Comparison of ENCODE assay signal across 11 cellular contexts in genomic region chr5:60883229-60883628, GRCh38. TPM values are rescaled to one million over a fixed set of nuclear protein-coding genes. Genes with fewer than 3 reads are reported as not detected.
DNase-seq lines count a peak whose midpoint lies in the region; ATAC-seq and TF ChIP-seq lines count a peak whose summit lies in the region.
"Had no signal": no experiment of that assay in that cellular context is flagged by ENCODE, and none has a peak within 500 bp of the region (broad histone marks: within the 10 kb centered on the region; RNA-seq: fewer than 3 reads in every experiment).

No MANE protein-coding gene starts in this region.

- H3K9me3 Mint-ChIP-seq in natural killer cell treated with Interleukin-12 subunit alpha and Interleukin-12 subunit beta and Interleukin-15 and Interleukin-18, amount 100 ng/mL, for 72 hours, result peaks cover 15% of the 10 kb centered on the region

- intact Hi-C loops in OCI-LY7 (cut with micrococcal nuclease; ENCODE audit: unreplicated experiment), result no loop called here
- intact Hi-C loops in left ventricle myocardium superior (cut with micrococcal nuclease), result no loop called here

- H3K27me3 Mint-ChIP-seq in natural killer cell treated with Interleukin-12 subunit alpha and Interleukin-12 subunit beta and Interleukin-15 and Interleukin-18, amount 100 ng/mL, for 72 hours, result no peaks in the 10 kb centered on the region
- H3K27me3 Mint-ChIP-seq: naive B cell, T-cell had no signal

- no peaks in the 10 kb centered on the region for H3K36me3 ChIP-seq in OCI-LY7 (ENCODE audit: insufficient read depth, low read length)

- no peaks in the 10 kb centered on the region for H3K9me2 ChIP-seq in OCI-LY7 (ENCODE audit: insufficient read depth, low read length)

- H3K4me3 ChIP-seq in GM12865 (ENCODE audit: low read depth, low read length) (no peak overlapping the region), OCI-LY7 (ENCODE audit: low read depth, low read length, poor library complexity, severe bottlenecking) (no peak overlapping the region), fibroblast of the aortic adventitia (ENCODE audit: low read depth, low read length) (no peak overlapping the region)

- no peaks in the 10 kb centered on the region for H4K20me1 ChIP-seq in OCI-LY7 (ENCODE audit: insufficient read depth, low read length)

- no peaks in the 10 kb centered on the region for H3K9me3 ChIP-seq in OCI-LY7 (ENCODE audit: low read length)

- H3K79me2 ChIP-seq in OCI-LY7 (ENCODE audit: insufficient read depth, low read depth, low read length), result no peaks in the 10 kb centered on the region

- POLR2A ChIA-PET in OCI-LY7 (lab: Charles Lee), result no interaction called here

- no peak overlapping the region for H3K27ac ChIP-seq in OCI-LY7 (ENCODE audit: low read depth, low read length, poor library complexity, severe bottlenecking)

- no peak for ATAC-seq in natural killer cell treated with Interleukin-12 subunit alpha and Interleukin-12 subunit beta and Interleukin-15 and Interleukin-18, amount 100 ng/mL, for 72 hours
- no peak for ATAC-seq in left ventricle myocardium superior
- ATAC-seq: stimulated activated naive CD8-positive, alpha-beta T cell treated with anti-CD3 and anti-CD28 coated beads, Interleukin-15, Interleukin-2, amounts not matched to agents 100 U/mL and 50 U/mL, for 24 hours; T-cell had no signal

- CTCF ChIA-PET in OCI-LY7 (lab: Charles Lee; ENCODE audit: unreplicated experiment), result no interaction called here

- no peaks in the 10 kb centered on the region for H3K4me1 Mint-ChIP-seq in natural killer cell treated with Interleukin-12 subunit alpha and Interleukin-12 subunit beta and Interleukin-15 and Interleukin-18, amount 100 ng/mL, for 72 hours (ENCODE audit: low read depth in 2 of 2)
- H3K4me1 Mint-ChIP-seq: naive B cell, T-cell had no signal

- DNase-seq in A172 (ENCODE audit: low spot score), result peak; percentile 26
- peak; percentile 13 for DNase-seq in GM12865 (ENCODE audit: low read depth)
- DNase-seq in OCI-LY7 (ENCODE audit: low spot score), result peak; percentile 2
- peak; percentile 8 for DNase-seq in fibroblast of the aortic adventitia (ENCODE audit: low read depth)
- no peak for DNase-seq in natural killer cell treated with Interleukin-12 subunit alpha and Interleukin-12 subunit beta and Interleukin-15 and Interleukin-18, amount 100 ng/mL, for 72 hours (ENCODE audit: low spot score)
- DNase-seq in NCI-H82 treated with DMSO at 0.1 percent for 48 hours (lab: John Stamatoyannopoulos, UW; ENCODE audit: unreplicated experiment), result no peak
- DNase-seq in activated gamma-delta T cell treated with Interleukin-2 at 50 U/mL for 16 hours, result no peak
- DNase-seq in left ventricle myocardium superior, result no peak
- DNase-seq: naive B cell; stimulated activated naive CD8-positive, alpha-beta T cell treated with anti-CD3 and anti-CD28 coated beads, Interleukin-15, Interleukin-2, amounts not matched to agents 100 U/mL and 50 U/mL, for 24 hours; T-cell had no signal

- no peak overlapping the region for H3K4me2 ChIP-seq in OCI-LY7 (ENCODE audit: low read length)

- peaks cover 15% of the 10 kb centered on the region for H3K36me3 Mint-ChIP-seq in natural killer cell treated with Interleukin-12 subunit alpha and Interleukin-12 subunit beta and Interleukin-15 and Interleukin-18, amount 100 ng/mL, for 72 hours

- no peak overlapping the region for H3K4me3 Mint-ChIP-seq in natural killer cell treated with Interleukin-12 subunit alpha and Interleukin-12 subunit beta and Interleukin-15 and Interleukin-18, amount 100 ng/mL, for 72 hours
- H3K4me3 Mint-ChIP-seq: naive B cell, T-cell had no signal

- TF ChIP-seq CTCF in GM12865 (IDR thresholded peaks at IDR 0.05; ENCODE audit: insufficient read depth, low read depth, low read length, missing control alignments) (peak; percentile 29), OCI-LY7 (conservative IDR thresholded peaks at IDR 0.05; ENCODE audit: low read length) (peak; percentile 72), fibroblast of the aortic adventitia (IDR thresholded peaks at IDR 0.05; ENCODE audit: insufficient read depth, low read length) (peak; percentile 20)

- H3K4me1 ChIP-seq in OCI-LY7 (ENCODE audit: insufficient read depth, low read length, poor library complexity, severe bottlenecking), result no peaks in the 10 kb centered on the region

- H2AFZ ChIP-seq in OCI-LY7 (ENCODE audit: low read length), result no peak overlapping the region

- no peak overlapping the region for H3K27ac Mint-ChIP-seq in natural killer cell treated with Interleukin-12 subunit alpha and Interleukin-12 subunit beta and Interleukin-15 and Interleukin-18, amount 100 ng/mL, for 72 hours
- H3K27ac Mint-ChIP-seq: naive B cell, T-cell had no signal

- BruUV-seq in OCI-LY7 (replicated peaks; lab: Mats Ljungman, UMichigan), result no TSS peak

RNA-seq across cellular contexts. Expression of gene ELOVL7, which starts 39.2 kb away (rescaled TPM):
- 7.2 and 8.2 TPM in 2 replicates for total RNA-seq in A172 (2014; rRNA removed; shearing (Covaris generic))
- total RNA-seq in OCI-LY7 (2014; rRNA removed; shearing (Covaris generic)), result 0.03 TPM in 1 of 2 replicates, not detected in the other
- not detected in 2 replicates for total RNA-seq in OCI-LY7 (2022)
- 0.18 TPM in 1 of 2 replicates, not detected in the other for total RNA-seq in fibroblast of the aortic adventitia (ENCODE audit: low replicate concordance)
- under 1 TPM in 1 of 2 donors, not detected in 1; 0.42 TPM for total RNA-seq in natural killer cell treated with Interleukin-12 subunit alpha and Interleukin-12 subunit beta and Interleukin-15 and Interleukin-18, amount 100 ng/mL, for 72 hours
- 0.40 TPM for total RNA-seq in left ventricle myocardium superior

Comparison
In these comparisons a context has a peak if more than half of its experiments do, and no peak if none do; other contexts are left out.
1. DNase-seq: peak in A172 (single experiment), GM12865 (single experiment), OCI-LY7 (single experiment) and fibroblast of the aortic adventitia (single experiment); none in natural killer cell treated with Interleukin-12 subunit alpha and Interleukin-12 subunit beta and Interleukin-15 and Interleukin-18, amount 100 ng/mL, for 72 hours (single experiment), NCI-H82 treated with DMSO at 0.1 percent for 48 hours (single experiment), activated gamma-delta T cell treated with Interleukin-2 at 50 U/mL for 16 hours (single experiment) and left ventricle myocardium superior (single experiment).
2. CTCF ChIP-seq: peak in every context shown above with its lines; median percentile 72 in OCI-LY7; 29 in GM12865; 20 in fibroblast of the aortic adventitia.